ENCODE assay signal across 29 cellular contexts in genomic region chr13:22240716-22241115, GRCh38.
A peak's percentile ranks its signal among the peaks of the same experiment; 100 is the strongest.
DNase-seq lines count a peak whose midpoint lies in the region; TF ChIP-seq lines count a peak whose summit lies in the region.
"Had no signal": no experiment of that assay in that cellular context is flagged by ENCODE, and none has a peak within 500 bp of the region (broad histone marks: within the 10 kb centered on the region; RNA-seq: fewer than 3 reads in every experiment).

No MANE protein-coding gene starts in this region.

- H3K4me1 ChIP-seq in mesenchymal stem cell (ENCODE audit: control insufficient read depth, insufficient read depth, low read depth, low read length), result peaks cover 11% of the 10 kb centered on the region
- no peaks in the 10 kb centered on the region for H3K4me1 ChIP-seq in thyroid gland

- no peak overlapping the region for H2BK15ac ChIP-seq in mesenchymal stem cell (ENCODE audit: low read depth, poor library complexity, severe bottlenecking)

- no peak overlapping the region for H3K4ac ChIP-seq in mesenchymal stem cell (ENCODE audit: low read depth in 1 of 2, low read length in 2 of 2)

- no CpG with 5 or more reads among the region's 1 CpG for WGBS in mesenchymal stem cell
- WGBS in thyroid gland, 2 donors, result 58 to 76% methylated on average over 1 of the region's 1 CpG

- no peak overlapping the region for H2BK120ac ChIP-seq in mesenchymal stem cell (ENCODE audit: low read depth, low read length)

- H3K9me3 ChIP-seq in mesenchymal stem cell (ENCODE audit: control insufficient read depth, low read length) (no peaks in the 10 kb centered on the region), thyroid gland (no peaks in the 10 kb centered on the region)
- H3K9me3 ChIP-seq: MG63 had no signal

- no peak overlapping the region for H2BK5ac ChIP-seq in mesenchymal stem cell (ENCODE audit: low read depth, low read length, poor library complexity, severe bottlenecking)

- no peak overlapping the region for H2BK12ac ChIP-seq in mesenchymal stem cell (ENCODE audit: low read length in 2 of 2)

- H4K91ac ChIP-seq in mesenchymal stem cell (ENCODE audit: low read length), result no peak overlapping the region

- H4K8ac ChIP-seq in mesenchymal stem cell (ENCODE audit: low read length), result no peak overlapping the region

- intact Hi-C loops in thyroid gland (cut with DNase I), result no loop called here

- no peak overlapping the region for H3K23ac ChIP-seq in mesenchymal stem cell (ENCODE audit: low read length in 2 of 2)

- H3K18ac ChIP-seq in mesenchymal stem cell (ENCODE audit: low read depth in 1 of 2, low read length in 2 of 2), result no peak overlapping the region

- peaks cover 0 to 4% of the 10 kb centered on the region in 2 experiments for H3K27me3 ChIP-seq in mesenchymal stem cell (ENCODE audit: control insufficient read depth in 1 of 2, insufficient read depth in 1 of 2, low read length in 2 of 2)
- H3K27me3 ChIP-seq in thyroid gland, result no peaks in the 10 kb centered on the region
- H3K27me3 ChIP-seq: MG63 had no signal

- no peak overlapping the region for H2AFZ ChIP-seq in mesenchymal stem cell (ENCODE audit: low read depth, low read length)
- H2AFZ ChIP-seq: GM23248 had no signal

- DNase-seq in AG10803 (ENCODE audit: low read depth) (peak; percentile 8), H4 (ENCODE audit: low spot score) (peak; percentile 48), mesenchymal stem cell (no peak), pons (ENCODE audit: low spot score) (peak; percentile 5), substantia nigra (lab: John Stamatoyannopoulos, UW) (no peak), thyroid gland (no peak), dermis blood vessel endothelial cell (no peak)
- no peak for DNase-seq in activated CD4-positive, CD25-positive, alpha-beta regulatory T cell (lab: John Stamatoyannopoulos, UW)
- DNase-seq: 8988T; ACHN; AML-193; CD8-positive, alpha-beta T cell; DMS 273 treated with DMSO at 0.1 percent for 48 hours; DMS79 treated with DMSO at 0.1 percent for 48 hours; GM23248; H9; HFFc6; IMR-90; KG1; MG63; NCI-H1417; NCI-H1694 treated with DMSO at 0.1 percent for 48 hours; NCI-H2081; NCI-H226; NCI-H510A; NCI-H69; SHP77 had no signal

- no peaks in the 10 kb centered on the region for H3K79me1 ChIP-seq in mesenchymal stem cell (replicated peaks; ENCODE audit: low read length, poor library complexity, severe bottlenecking)

- no peak overlapping the region for H3K4me2 ChIP-seq in mesenchymal stem cell (ENCODE audit: low read length, poor library complexity, severe bottlenecking)

- H3K36me3 ChIP-seq in mesenchymal stem cell (ENCODE audit: control insufficient read depth in 1 of 2, insufficient read depth in 2 of 2, low read depth in 1 of 2, low read length in 2 of 2) (no peaks in the 10 kb centered on the region), thyroid gland (no peaks in the 10 kb centered on the region)
- H3K36me3 ChIP-seq: MG63 had no signal

- H3K9ac ChIP-seq in mesenchymal stem cell (ENCODE audit: low read length), result no peak overlapping the region
- H3K9ac ChIP-seq: GM23248 had no signal

- TF ChIP-seq CTCF in AG10803 (conservative IDR thresholded peaks at IDR 0.05; ENCODE audit: low read length) (no peak), thyroid gland (IDR thresholded peaks at IDR 0.05) (no peak)

- H3K27ac ChIP-seq in mesenchymal stem cell (ENCODE audit: low read length, poor library complexity, severe bottlenecking) (peak overlapping the region; percentile 67), substantia nigra (ENCODE audit: low read depth, low read length, poor library complexity, severe bottlenecking) (no peak overlapping the region), thyroid gland (no peak overlapping the region)
- H3K27ac ChIP-seq: C4-2B, GM23248, RWPE1 had no signal

- no peak overlapping the region for H3K14ac ChIP-seq in mesenchymal stem cell (ENCODE audit: low read length in 2 of 2)

- H3K4me3 ChIP-seq in AG10803 (ENCODE audit: low read length), result no peak overlapping the region
- no peak overlapping the region for H3K4me3 ChIP-seq in mesenchymal stem cell (ENCODE audit: insufficient read depth in 1 of 2, low read depth in 1 of 2, low read length in 2 of 2)
- H3K4me3 ChIP-seq in thyroid gland (replicated peaks in 1 of 3), result no peak overlapping the region
- H3K4me3 ChIP-seq: GM23248, MG63 had no signal

- no peak for TF ChIP-seq POLR2A in thyroid gland (IDR thresholded peaks at IDR 0.05)

- no peak overlapping the region for H2AK5ac ChIP-seq in mesenchymal stem cell (ENCODE audit: low read length, severe bottlenecking)

Comparison
In these comparisons a context has a peak if more than half of its experiments do, and no peak if none do; other contexts are left out.
1. DNase-seq: peak in AG10803 (single experiment), H4 (single experiment) and pons (single experiment); none in mesenchymal stem cell (single experiment), substantia nigra (0 of 49), thyroid gland (0 of 2), dermis blood vessel endothelial cell (single experiment) and activated CD4-positive, CD25-positive, alpha-beta regulatory T cell (0 of 4).